In the genomic region with DNA sequence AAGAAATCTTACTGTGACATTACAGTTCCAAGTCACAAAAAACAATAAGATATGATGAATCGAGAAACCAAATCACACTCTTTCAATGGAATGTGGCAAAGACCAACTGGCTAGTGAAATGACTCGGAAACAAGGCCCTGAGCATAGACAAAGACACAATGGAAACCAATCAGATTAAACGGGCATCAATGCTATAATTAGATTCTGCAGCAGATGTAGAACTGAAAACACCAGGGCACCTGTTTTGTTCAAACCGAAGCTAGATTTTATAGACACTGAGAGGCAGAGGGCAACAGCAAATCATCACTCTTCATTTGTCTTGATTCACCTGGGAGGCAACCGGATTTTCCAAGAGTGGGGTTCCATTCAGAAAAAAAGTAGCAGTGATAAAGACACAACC, we compare ENCODE assay signal across 1 cellular context.
TF ChIP-seq lines count a peak whose summit lies in the region.

No MANE protein-coding gene starts in this region.

TF ChIP-seq in H1, 55 proteins besides CTCF, POLR2A, EP300 and RAD21 (continued from another document):
- TF ChIP-seq, protein P1, sequence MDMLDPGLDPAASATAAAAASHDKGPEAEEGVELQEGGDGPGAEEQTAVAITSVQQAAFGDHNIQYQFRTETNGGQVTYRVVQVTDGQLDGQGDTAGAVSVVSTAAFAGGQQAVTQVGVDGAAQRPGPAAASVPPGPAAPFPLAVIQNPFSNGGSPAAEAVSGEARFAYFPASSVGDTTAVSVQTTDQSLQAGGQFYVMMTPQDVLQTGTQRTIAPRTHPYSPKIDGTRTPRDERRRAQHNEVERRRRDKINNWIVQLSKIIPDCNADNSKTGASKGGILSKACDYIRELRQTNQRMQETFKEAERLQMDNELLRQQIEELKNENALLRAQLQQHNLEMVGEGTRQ (IDR thresholded peaks at IDR 0.05; ENCODE audit: low read length), result no peak
- TF ChIP-seq SRF (IDR thresholded peaks at IDR 0.05; ENCODE audit: low read depth, low read length) (no peak), SAP30 (IDR thresholded peaks at IDR 0.05; ENCODE audit: insufficient read depth, insufficient replicate concordance, low read length) (no peak), SIX5 (IDR thresholded peaks at IDR 0.05; ENCODE audit: low read depth, low read length) (no peak), EGR1 (IDR thresholded peaks at IDR 0.05; ENCODE audit: borderline replicate concordance, low read depth, low read length) (no peak), HDAC6 (IDR thresholded peaks at IDR 0.05; ENCODE audit: low read depth, low read length) (no peak), HDAC2 (IDR thresholded peaks at IDR 0.05; ENCODE audit: borderline replicate concordance in 1 of 2, low read depth in 2 of 2, low read length in 2 of 2) (no peak), POU5F1 (IDR thresholded peaks at IDR 0.05; ENCODE audit: low read depth, low read length) (no peak), SIRT6 (IDR thresholded peaks at IDR 0.05; ENCODE audit: low read length) (no peak), RNF2 (IDR thresholded peaks at IDR 0.05; ENCODE audit: borderline replicate concordance, low read depth, low read length, missing control alignments, poor library complexity, severe bottlenecking) (no peak), GABPA (IDR thresholded peaks at IDR 0.05; ENCODE audit: borderline replicate concordance, insufficient read depth, low read length) (no peak)
- TF ChIP-seq, protein P2, sequence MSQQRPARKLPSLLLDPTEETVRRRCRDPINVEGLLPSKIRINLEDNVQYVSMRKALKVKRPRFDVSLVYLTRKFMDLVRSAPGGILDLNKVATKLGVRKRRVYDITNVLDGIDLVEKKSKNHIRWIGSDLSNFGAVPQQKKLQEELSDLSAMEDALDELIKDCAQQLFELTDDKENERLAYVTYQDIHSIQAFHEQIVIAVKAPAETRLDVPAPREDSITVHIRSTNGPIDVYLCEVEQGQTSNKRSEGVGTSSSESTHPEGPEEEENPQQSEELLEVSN (IDR thresholded peaks at IDR 0.05), result no peak
- TF ChIP-seq, protein P3, sequence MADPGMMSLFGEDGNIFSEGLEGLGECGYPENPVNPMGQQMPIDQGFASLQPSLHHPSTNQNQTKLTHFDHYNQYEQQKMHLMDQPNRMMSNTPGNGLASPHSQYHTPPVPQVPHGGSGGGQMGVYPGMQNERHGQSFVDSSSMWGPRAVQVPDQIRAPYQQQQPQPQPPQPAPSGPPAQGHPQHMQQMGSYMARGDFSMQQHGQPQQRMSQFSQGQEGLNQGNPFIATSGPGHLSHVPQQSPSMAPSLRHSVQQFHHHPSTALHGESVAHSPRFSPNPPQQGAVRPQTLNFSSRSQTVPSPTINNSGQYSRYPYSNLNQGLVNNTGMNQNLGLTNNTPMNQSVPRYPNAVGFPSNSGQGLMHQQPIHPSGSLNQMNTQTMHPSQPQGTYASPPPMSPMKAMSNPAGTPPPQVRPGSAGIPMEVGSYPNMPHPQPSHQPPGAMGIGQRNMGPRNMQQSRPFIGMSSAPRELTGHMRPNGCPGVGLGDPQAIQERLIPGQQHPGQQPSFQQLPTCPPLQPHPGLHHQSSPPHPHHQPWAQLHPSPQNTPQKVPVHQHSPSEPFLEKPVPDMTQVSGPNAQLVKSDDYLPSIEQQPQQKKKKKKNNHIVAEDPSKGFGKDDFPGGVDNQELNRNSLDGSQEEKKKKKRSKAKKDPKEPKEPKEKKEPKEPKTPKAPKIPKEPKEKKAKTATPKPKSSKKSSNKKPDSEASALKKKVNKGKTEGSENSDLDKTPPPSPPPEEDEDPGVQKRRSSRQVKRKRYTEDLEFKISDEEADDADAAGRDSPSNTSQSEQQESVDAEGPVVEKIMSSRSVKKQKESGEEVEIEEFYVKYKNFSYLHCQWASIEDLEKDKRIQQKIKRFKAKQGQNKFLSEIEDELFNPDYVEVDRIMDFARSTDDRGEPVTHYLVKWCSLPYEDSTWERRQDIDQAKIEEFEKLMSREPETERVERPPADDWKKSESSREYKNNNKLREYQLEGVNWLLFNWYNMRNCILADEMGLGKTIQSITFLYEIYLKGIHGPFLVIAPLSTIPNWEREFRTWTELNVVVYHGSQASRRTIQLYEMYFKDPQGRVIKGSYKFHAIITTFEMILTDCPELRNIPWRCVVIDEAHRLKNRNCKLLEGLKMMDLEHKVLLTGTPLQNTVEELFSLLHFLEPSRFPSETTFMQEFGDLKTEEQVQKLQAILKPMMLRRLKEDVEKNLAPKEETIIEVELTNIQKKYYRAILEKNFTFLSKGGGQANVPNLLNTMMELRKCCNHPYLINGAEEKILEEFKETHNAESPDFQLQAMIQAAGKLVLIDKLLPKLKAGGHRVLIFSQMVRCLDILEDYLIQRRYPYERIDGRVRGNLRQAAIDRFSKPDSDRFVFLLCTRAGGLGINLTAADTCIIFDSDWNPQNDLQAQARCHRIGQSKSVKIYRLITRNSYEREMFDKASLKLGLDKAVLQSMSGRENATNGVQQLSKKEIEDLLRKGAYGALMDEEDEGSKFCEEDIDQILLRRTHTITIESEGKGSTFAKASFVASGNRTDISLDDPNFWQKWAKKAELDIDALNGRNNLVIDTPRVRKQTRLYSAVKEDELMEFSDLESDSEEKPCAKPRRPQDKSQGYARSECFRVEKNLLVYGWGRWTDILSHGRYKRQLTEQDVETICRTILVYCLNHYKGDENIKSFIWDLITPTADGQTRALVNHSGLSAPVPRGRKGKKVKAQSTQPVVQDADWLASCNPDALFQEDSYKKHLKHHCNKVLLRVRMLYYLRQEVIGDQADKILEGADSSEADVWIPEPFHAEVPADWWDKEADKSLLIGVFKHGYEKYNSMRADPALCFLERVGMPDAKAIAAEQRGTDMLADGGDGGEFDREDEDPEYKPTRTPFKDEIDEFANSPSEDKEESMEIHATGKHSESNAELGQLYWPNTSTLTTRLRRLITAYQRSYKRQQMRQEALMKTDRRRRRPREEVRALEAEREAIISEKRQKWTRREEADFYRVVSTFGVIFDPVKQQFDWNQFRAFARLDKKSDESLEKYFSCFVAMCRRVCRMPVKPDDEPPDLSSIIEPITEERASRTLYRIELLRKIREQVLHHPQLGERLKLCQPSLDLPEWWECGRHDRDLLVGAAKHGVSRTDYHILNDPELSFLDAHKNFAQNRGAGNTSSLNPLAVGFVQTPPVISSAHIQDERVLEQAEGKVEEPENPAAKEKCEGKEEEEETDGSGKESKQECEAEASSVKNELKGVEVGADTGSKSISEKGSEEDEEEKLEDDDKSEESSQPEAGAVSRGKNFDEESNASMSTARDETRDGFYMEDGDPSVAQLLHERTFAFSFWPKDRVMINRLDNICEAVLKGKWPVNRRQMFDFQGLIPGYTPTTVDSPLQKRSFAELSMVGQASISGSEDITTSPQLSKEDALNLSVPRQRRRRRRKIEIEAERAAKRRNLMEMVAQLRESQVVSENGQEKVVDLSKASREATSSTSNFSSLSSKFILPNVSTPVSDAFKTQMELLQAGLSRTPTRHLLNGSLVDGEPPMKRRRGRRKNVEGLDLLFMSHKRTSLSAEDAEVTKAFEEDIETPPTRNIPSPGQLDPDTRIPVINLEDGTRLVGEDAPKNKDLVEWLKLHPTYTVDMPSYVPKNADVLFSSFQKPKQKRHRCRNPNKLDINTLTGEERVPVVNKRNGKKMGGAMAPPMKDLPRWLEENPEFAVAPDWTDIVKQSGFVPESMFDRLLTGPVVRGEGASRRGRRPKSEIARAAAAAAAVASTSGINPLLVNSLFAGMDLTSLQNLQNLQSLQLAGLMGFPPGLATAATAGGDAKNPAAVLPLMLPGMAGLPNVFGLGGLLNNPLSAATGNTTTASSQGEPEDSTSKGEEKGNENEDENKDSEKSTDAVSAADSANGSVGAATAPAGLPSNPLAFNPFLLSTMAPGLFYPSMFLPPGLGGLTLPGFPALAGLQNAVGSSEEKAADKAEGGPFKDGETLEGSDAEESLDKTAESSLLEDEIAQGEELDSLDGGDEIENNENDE (IDR thresholded peaks at IDR 0.05; ENCODE audit: insufficient replicate concordance, low read length), result no peak
